ENCODE assay signal across 11 cellular contexts in the genomic region with DNA sequence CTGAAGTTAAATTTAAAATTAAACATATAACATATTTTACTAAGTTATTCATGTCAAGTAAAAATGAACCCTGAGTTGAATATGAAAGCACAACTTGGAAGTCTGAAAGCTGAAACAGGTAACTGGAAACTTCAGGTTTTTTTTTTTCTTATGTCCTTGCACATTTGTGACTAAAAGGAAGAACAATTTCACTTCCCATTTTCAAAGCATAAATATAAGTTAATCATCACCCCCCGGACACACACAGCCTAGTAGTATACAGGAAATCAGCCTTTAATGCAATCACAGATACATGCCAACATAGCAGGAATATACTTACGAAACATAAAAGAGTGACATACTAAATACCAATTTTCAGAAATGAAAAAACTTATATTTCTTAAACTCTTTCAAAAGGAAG.
DNase-seq lines count a peak whose midpoint lies in the region; ATAC-seq and TF ChIP-seq lines count a peak whose summit lies in the region.
"Had no signal": no experiment of that assay in that cellular context is flagged by ENCODE, and none has a peak within 500 bp of the region (broad histone marks: within the 10 kb centered on the region; RNA-seq: fewer than 3 reads in every experiment).

No MANE protein-coding gene starts in this region.

- intact Hi-C loops in Caco-2 (cut with micrococcal nuclease; ENCODE audit: unreplicated experiment) (no loop called here), ovary (cut with DNase I) (no loop called here)

- no peaks in the 10 kb centered on the region for H3K9me3 ChIP-seq in Caco-2
- no peaks in the 10 kb centered on the region for H3K9me3 ChIP-seq in ovary
- H3K9me3 ChIP-seq: SJSA1 had no signal

- peak; percentile 53 for DNase-seq in SKM-1 treated with dmso at 0.1 percent for 144 hours (lab: John Stamatoyannopoulos, UW; ENCODE audit: unreplicated experiment)
- DNase-seq in SKM-1 (lab: John Stamatoyannopoulos, UW; ENCODE audit: unreplicated experiment): no peak
- no peak for DNase-seq in Caco-2
- DNase-seq in ovary: no peak
- no peak for DNase-seq in H4 (ENCODE audit: low spot score)
- DNase-seq: 8988T; activated CD8-positive, alpha-beta memory T cell treated with anti-CD3 and anti-CD28 coated beads, Interleukin-2, amount 50 U/mL, for 4 hours had no signal

- H3K36me3 Mint-ChIP-seq in stimulated activated memory B cell treated with anti-CD40 and anti-IgM and Interleukin-4, amounts not matched to agents 10 μg/mL and 1 μg/mL and 100 μg/mL, for 72 hours: peaks cover 6% of the 10 kb centered on the region
- no peaks in the 10 kb centered on the region for H3K36me3 Mint-ChIP-seq in Caco-2 (ENCODE audit: insufficient read depth, unreplicated experiment)

- TF ChIP-seq CTCF in Caco-2 (IDR thresholded peaks at IDR 0.05; ENCODE audit: insufficient read depth in 1 of 2, low read depth in 1 of 2, low read length in 1 of 2, severe bottlenecking in 1 of 2, unreplicated experiment in 1 of 2) (no peak), ovary (IDR thresholded peaks at IDR 0.05) (no peak)

- ATAC-seq in HG02642 (IDR thresholded peaks at IDR 0.05; ENCODE audit: poor library complexity, unreplicated experiment) (peak; percentile 98), HG03558 (IDR thresholded peaks at IDR 0.05; ENCODE audit: extremely low read depth, unreplicated experiment) (peak; percentile 96)
- peak; percentile 87 for ATAC-seq in stimulated activated memory B cell treated with anti-CD40 and anti-IgM and Interleukin-4, amounts not matched to agents 10 μg/mL and 1 μg/mL and 100 μg/mL, for 72 hours

- 89 to 92% (median 91%) methylated on average over 2 of the region's 2 CpGs for WGBS in ovary, 3 donors

- no peaks in the 10 kb centered on the region for H3K9me3 Mint-ChIP-seq in stimulated activated memory B cell treated with anti-CD40 and anti-IgM and Interleukin-4, amounts not matched to agents 10 μg/mL and 1 μg/mL and 100 μg/mL, for 72 hours
- no peaks in the 10 kb centered on the region for H3K9me3 Mint-ChIP-seq in Caco-2 (ENCODE audit: unreplicated experiment)

- no peaks in the 10 kb centered on the region for H3K27me3 Mint-ChIP-seq in stimulated activated memory B cell treated with anti-CD40 and anti-IgM and Interleukin-4, amounts not matched to agents 10 μg/mL and 1 μg/mL and 100 μg/mL, for 72 hours
- H3K27me3 Mint-ChIP-seq in Caco-2 (ENCODE audit: insufficient read depth, unreplicated experiment): peaks cover 2% of the 10 kb centered on the region

- no TSS peak for BruUV-seq in Caco-2 (replicated peaks; lab: Mats Ljungman, UMichigan)

- no peak for TF ChIP-seq POLR2A in ovary (IDR thresholded peaks at IDR 0.05)

- H3K4me3 ChIP-seq in Caco-2 (ENCODE audit: low read depth, low read length) (no peak overlapping the region), ovary (no peak overlapping the region)
- H3K4me3 ChIP-seq: SJSA1 had no signal

- H3K27me3 ChIP-seq in Caco-2 (replicated peaks; ENCODE audit: control insufficient read depth, insufficient read depth, low read length) (no peaks in the 10 kb centered on the region), ovary (no peaks in the 10 kb centered on the region)
- H3K27me3 ChIP-seq: SJSA1 had no signal

- no peak for TF ChIP-seq EP300 in ovary (IDR thresholded peaks at IDR 0.05)

- H3K36me3 ChIP-seq in Caco-2 (ENCODE audit: control insufficient read depth, insufficient read depth, low read length) (no peaks in the 10 kb centered on the region), ovary (no peaks in the 10 kb centered on the region)
- H3K36me3 ChIP-seq: SJSA1 had no signal

- POLR2A ChIA-PET in Caco-2 (lab: Charles Lee): interaction anchor here (0.7 kb wide), 1 partner anchor 12 kb away, joined by 5 read pairs; no protein-coding TSS in a partner anchor

- H3K4me1 ChIP-seq in Caco-2 (no peaks in the 10 kb centered on the region), ovary (ENCODE audit: insufficient read depth) (no peaks in the 10 kb centered on the region)
- H3K4me1 ChIP-seq: SJSA1 had no signal

- CTCF ChIA-PET in Caco-2 (lab: Charles Lee): no interaction called here

- H3K27ac Mint-ChIP-seq in stimulated activated memory B cell treated with anti-CD40 and anti-IgM and Interleukin-4, amounts not matched to agents 10 μg/mL and 1 μg/mL and 100 μg/mL, for 72 hours: no peak overlapping the region
- H3K27ac Mint-ChIP-seq in Caco-2 (ENCODE audit: unreplicated experiment): no peak overlapping the region

- H3K4me3 Mint-ChIP-seq in stimulated activated memory B cell treated with anti-CD40 and anti-IgM and Interleukin-4, amounts not matched to agents 10 μg/mL and 1 μg/mL and 100 μg/mL, for 72 hours: no peak overlapping the region
- no peak overlapping the region for H3K4me3 Mint-ChIP-seq in Caco-2 (ENCODE audit: unreplicated experiment)

- no peak overlapping the region for H3K27ac ChIP-seq in ovary
- H3K27ac ChIP-seq: SJSA1 had no signal

- H3K4me1 Mint-ChIP-seq in stimulated activated memory B cell treated with anti-CD40 and anti-IgM and Interleukin-4, amounts not matched to agents 10 μg/mL and 1 μg/mL and 100 μg/mL, for 72 hours: peaks cover 14% of the 10 kb centered on the region
- no peaks in the 10 kb centered on the region for H3K4me1 Mint-ChIP-seq in Caco-2 (ENCODE audit: low read depth, unreplicated experiment)
